In genomic region chr6:98343004-98343403, GRCh38 we compare ENCODE assay signal across 18 cellular contexts.
A peak's percentile ranks its signal among the peaks of the same experiment; 100 is the strongest.
DNase-seq lines count a peak whose midpoint lies in the region; ATAC-seq and TF ChIP-seq lines count a peak whose summit lies in the region.
"Had no signal": no experiment of that assay in that cellular context is flagged by ENCODE, and none has a peak within 500 bp of the region (broad histone marks: within the 10 kb centered on the region; RNA-seq: fewer than 3 reads in every experiment).

No MANE protein-coding gene starts in this region.

- no peaks in the 10 kb centered on the region for H3K4me1 ChIP-seq in gastrocnemius medialis
- H3K4me1 ChIP-seq: BLaER1 treated with 17β-estradiol and CSF1 and Interleukin-3, amounts not matched to agents 10 nM and 100 nM had no signal

- H3K36me3 ChIP-seq in gastrocnemius medialis: no peaks in the 10 kb centered on the region
- H3K36me3 ChIP-seq: BLaER1 treated with 17β-estradiol and CSF1 and Interleukin-3, amounts not matched to agents 10 nM and 100 nM had no signal

- no peak for TF ChIP-seq POLR2A in gastrocnemius medialis (IDR thresholded peaks at IDR 0.05)

- CTCF ChIA-PET in HEK293T (lab: Yijun Ruan, JAX): interaction anchor here (0.7 kb wide), 1 partner anchor 101 kb away, joined by 3 read pairs; no protein-coding TSS in a partner anchor

- no peak overlapping the region for H3K27ac ChIP-seq in gastrocnemius medialis
- H3K27ac ChIP-seq: BLaER1 treated with 17β-estradiol and CSF1 and Interleukin-3, amounts not matched to agents 10 nM and 100 nM had no signal

- TF ChIP-seq CTCF in gastrocnemius medialis (IDR thresholded peaks at IDR 0.05 in 4 of 5, conservative IDR thresholded peaks at IDR 0.05 in 1 of 5): no peak

- no peaks in the 10 kb centered on the region for H3K9me3 ChIP-seq in gastrocnemius medialis
- H3K9me3 ChIP-seq: BLaER1 treated with 17β-estradiol and CSF1 and Interleukin-3, amounts not matched to agents 10 nM and 100 nM had no signal

- DNase-seq in HEK293T (ENCODE audit: extremely low spot score): no peak
- DNase-seq in NCI-H187 treated with DMSO at 0.1 percent for 48 hours (lab: John Stamatoyannopoulos, UW): peak; percentile 61
- DNase-seq in NCI-H510A treated with DMSO at 0.1 percent for 48 hours (lab: John Stamatoyannopoulos, UW): peak; percentile 48
- no peak for DNase-seq in gastrocnemius medialis
- DNase-seq in GDM1 (lab: John Stamatoyannopoulos, UW): no peak
- DNase-seq in NCI-H2227 (lab: John Stamatoyannopoulos, UW; ENCODE audit: unreplicated experiment): no peak
- DNase-seq: CD8-positive, alpha-beta memory T cell; DND-41; H9; Kasumi-1; MM.1S; NCI-H1092; NCI-H1930; NCI-H524 treated with DMSO at 0.1 percent for 48 hours; OCI-M1; Right ventricle myocardium superior had no signal

- POLR2A ChIA-PET in HEK293T (lab: Yijun Ruan, JAX): no interaction called here

- H3K4me3 ChIP-seq in gastrocnemius medialis: no peak overlapping the region
- H3K4me3 ChIP-seq: BLaER1 treated with 17β-estradiol and CSF1 and Interleukin-3, amounts not matched to agents 10 nM and 100 nM had no signal

- intact Hi-C loops in gastrocnemius medialis (cut with DNase I; ENCODE audit: low total_unique reads): no loop called here

- no peaks in the 10 kb centered on the region for H3K27me3 ChIP-seq in gastrocnemius medialis
- H3K27me3 ChIP-seq: BLaER1 treated with 17β-estradiol and CSF1 and Interleukin-3, amounts not matched to agents 10 nM and 100 nM had no signal

- in situ Hi-C loops in gastrocnemius medialis (cut with MboI; ENCODE audit: low sequenced_read_pairs in 4 of 4): no loop called here

- ATAC-seq in gastrocnemius medialis (no peak), GM21825 (IDR thresholded peaks at IDR 0.05; ENCODE audit: unreplicated experiment) (no peak)

TF ChIP-seq in HEK293T, 16 proteins besides CTCF, POLR2A, EP300 and RAD21:
- peak; percentile 53 for TF ChIP-seq PKNOX1 (IDR thresholded peaks at IDR 0.05)
- TF ChIP-seq ZNF384 (IDR thresholded peaks at IDR 0.05): no peak
- no peak for TF ChIP-seq NFRKB (IDR thresholded peaks at IDR 0.05)

Comparison
In these comparisons a context has a peak if more than half of its experiments do, and no peak if none do; other contexts are left out.
1. DNase-seq: peak in NCI-H187 treated with DMSO at 0.1 percent for 48 hours (single experiment) and NCI-H510A treated with DMSO at 0.1 percent for 48 hours (single experiment); none in HEK293T (single experiment), gastrocnemius medialis (0 of 2), GDM1 (single experiment) and NCI-H2227 (single experiment).